Comparison of ENCODE assay signal across 8 cellular contexts in genomic region chr17:2058521-2059124, GRCh38. TPM values are rescaled to one million over a fixed set of nuclear protein-coding genes. Genes with fewer than 3 reads are reported as not detected.
A peak's percentile ranks its signal among the peaks of the same experiment; 100 is the strongest.
DNase-seq lines count a peak whose midpoint lies in the region; ATAC-seq and TF ChIP-seq lines count a peak whose summit lies in the region.

No MANE protein-coding gene starts in this region.

- H3K36me3 ChIP-seq in muscle layer of colon (ENCODE audit: insufficient read depth, low read length) = peaks cover 14% of the 10 kb centered on the region
- H3K36me3 ChIP-seq in urinary bladder (ENCODE audit: insufficient read depth) = no peaks in the 10 kb centered on the region

- no peak overlapping the region; the same call in 1 of the 2 replicates for H3K4me3 ChIP-seq in AG04449 (ENCODE audit: low read depth, low read length)
- peak overlapping the region in 1 of 2 donors; percentile 18 for H3K4me3 ChIP-seq in muscle layer of colon (ENCODE audit: low read depth in 1 of 2, low read length in 2 of 2)
- peak overlapping the region; percentile 15 for H3K4me3 ChIP-seq in urinary bladder (ENCODE audit: low read depth, low read length)

- CTCF ChIA-PET in AG04449 (lab: Yijun Ruan, JAX) = interaction anchor here (0.8 to 8.5 kb wide), 22 partner anchors 8 to 278 kb away, joined by 3 to 348 read pairs (median 6); partner anchors contain the start of gene TSR1

- WGBS in urinary bladder = 23% methylated on average over 58 of the region's 58 CpGs

- peaks cover 7 to 28% of the 10 kb centered on the region in 2 donors for H3K27me3 ChIP-seq in muscle layer of colon (ENCODE audit: control insufficient read depth in 1 of 2, insufficient read depth in 2 of 2, low read length in 2 of 2)

- ATAC-seq in HG02678 (IDR thresholded peaks at IDR 0.05; ENCODE audit: unreplicated experiment) (peak; percentile 23), GM19455 (IDR thresholded peaks at IDR 0.05; ENCODE audit: unreplicated experiment) (no peak)

- H3K27ac ChIP-seq in muscle layer of colon (ENCODE audit: low read depth, low read length) = peak overlapping the region; percentile 66
- H3K27ac ChIP-seq in urinary bladder (ENCODE audit: low read depth) = peak overlapping the region; percentile 76

- no peak overlapping the region for H3K9ac ChIP-seq in muscle layer of colon (ENCODE audit: low read length)

- POLR2A ChIA-PET in AG04449 (lab: Yijun Ruan, JAX) = interaction anchor here (0.6 to 4.8 kb wide), 7 partner anchors 9 to 186 kb away, joined by 3 to 38 read pairs (median 6); no protein-coding TSS in a partner anchor

- H3K4me1 ChIP-seq in muscle layer of colon (ENCODE audit: insufficient read depth, low read length) (peaks cover 36% of the 10 kb centered on the region), urinary bladder (ENCODE audit: insufficient read depth) (peaks cover 2% of the 10 kb centered on the region)

- DNase-seq in AG04449 (ENCODE audit: low read depth, low spot score) (no peak), epidermal melanocyte (ENCODE audit: insufficient read length, low spot score) (peak; percentile 75), NCI-H1048 (lab: John Stamatoyannopoulos, UW) (no peak)
- peak; percentile 79 to 83 for DNase-seq in activated CD4-positive, alpha-beta T cell treated with anti-CD3 and anti-CD28 coated beads, Interleukin-2, amount 50 U/mL, for 48 hours

- no peaks in the 10 kb centered on the region for H3K9me3 ChIP-seq in muscle layer of colon (ENCODE audit: low read length)

- peak; percentile 85 for TF ChIP-seq CTCF in AG04449 (IDR thresholded peaks at IDR 0.05; ENCODE audit: insufficient read depth, low read length, missing control alignments)

RNA-seq across cellular contexts. Expression of gene HIC1, which starts 3.7 kb away (rescaled TPM):
- total RNA-seq in urinary bladder = 31.4 TPM
- 19.2 TPM for polyA plus RNA-seq in urinary bladder

RNA-seq across cellular contexts. Expression of gene OVCA2, which starts 16.8 kb away (rescaled TPM):
- total RNA-seq in urinary bladder = 9.5 TPM
- 40.1 TPM for polyA plus RNA-seq in urinary bladder

RNA-seq across cellular contexts. Expression of gene DPH1, which starts 28.7 kb away (rescaled TPM):
- total RNA-seq in urinary bladder = 17.4 TPM
- 36.5 TPM for polyA plus RNA-seq in urinary bladder

RNA-seq across cellular contexts. Expression of gene RTN4RL1, which starts 33.5 kb away (rescaled TPM):
- 1.3 TPM for total RNA-seq in urinary bladder
- 4.5 TPM for polyA plus RNA-seq in urinary bladder

Comparison
In these comparisons a context has a peak if more than half of its experiments do, and no peak if none do; other contexts are left out.
1. DNase-seq: peak in activated CD4-positive, alpha-beta T cell treated with anti-CD3 and anti-CD28 coated beads, Interleukin-2, amount 50 U/mL, for 48 hours (2 of 2) and epidermal melanocyte (single experiment); none in AG04449 (single experiment) and NCI-H1048 (single experiment).